8 cellular contexts compared by ENCODE assay signal in the genomic region with DNA sequence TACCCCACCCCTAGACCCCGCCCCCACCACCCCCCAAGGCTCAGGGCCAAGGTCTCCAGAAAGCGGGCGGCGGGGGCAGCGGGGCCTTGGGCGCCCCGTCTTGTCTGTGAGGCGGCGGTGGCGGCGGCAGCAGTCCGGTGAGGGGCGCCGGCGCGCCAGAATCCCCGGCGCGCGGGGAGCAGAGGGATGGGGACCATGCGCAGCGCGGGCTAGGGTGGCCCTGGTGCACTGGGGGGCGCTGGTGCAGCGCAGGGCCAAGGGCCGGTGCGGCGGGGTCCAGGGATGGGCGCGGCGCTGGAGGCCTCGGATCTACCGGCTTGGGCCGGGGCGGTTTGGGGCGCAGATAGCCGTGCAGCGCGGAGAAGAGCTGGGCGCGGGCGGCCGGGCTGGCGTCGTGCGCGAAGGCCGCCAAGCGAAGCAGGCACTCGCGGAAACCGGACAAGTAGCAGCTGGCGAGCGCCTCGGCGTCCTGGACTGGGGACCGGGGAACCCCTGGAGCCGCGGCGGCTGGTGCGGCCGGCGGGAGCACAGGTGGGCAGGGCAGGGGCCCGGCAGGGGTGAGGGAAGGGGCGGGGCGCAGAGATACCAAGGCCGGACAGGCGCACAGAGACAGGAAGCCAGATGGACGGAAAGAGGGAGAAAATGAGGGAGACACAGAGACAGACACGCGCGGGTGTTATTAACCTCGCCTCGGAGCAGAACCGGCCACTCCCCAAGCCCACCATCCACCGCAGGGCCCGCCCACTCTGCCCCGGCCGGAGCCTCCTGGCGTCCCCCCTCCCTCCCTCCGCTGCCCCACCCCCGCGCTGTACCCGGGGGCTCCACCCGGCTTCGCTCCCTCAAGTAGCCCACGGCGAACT. TPM values are rescaled to one million over a fixed set of nuclear protein-coding genes. Genes with fewer than 3 reads are reported as not detected.
DNase-seq lines count a peak whose midpoint lies in the region; ATAC-seq and TF ChIP-seq lines count a peak whose summit lies in the region.

No MANE protein-coding gene starts in this region.

- no peak overlapping the region for H3K27ac Mint-ChIP-seq in activated CD4-positive, alpha-beta T cell treated with anti-CD3 and anti-CD28 coated beads, Interleukin-2, amount 10 ng/mL, durations not matched to agents 24 days and 14 days

- peaks cover 51% of the 10 kb centered on the region for H3K27me3 Mint-ChIP-seq in activated CD4-positive, alpha-beta T cell treated with anti-CD3 and anti-CD28 coated beads, Interleukin-2, amount 10 ng/mL, durations not matched to agents 24 days and 14 days

- H3F3A ChIP-seq in MM.1S (ENCODE audit: insufficient read depth, low read length): peaks cover 51% of the 10 kb centered on the region

- peak overlapping the region; percentile 57 for H2AFZ ChIP-seq in MM.1S (ENCODE audit: low read length)

- H3K4me1 ChIP-seq in MM.1S (ENCODE audit: low read length): peaks cover 19% of the 10 kb centered on the region
- peaks cover 85% of the 10 kb centered on the region for H3K4me1 ChIP-seq in suprapubic skin

- peaks cover 8% of the 10 kb centered on the region for H3K36me3 Mint-ChIP-seq in activated CD4-positive, alpha-beta T cell treated with anti-CD3 and anti-CD28 coated beads, Interleukin-2, amount 10 ng/mL, durations not matched to agents 24 days and 14 days (ENCODE audit: low read depth)

- TF ChIP-seq CTCF in AG09309 (IDR thresholded peaks at IDR 0.05; ENCODE audit: control insufficient read depth, insufficient read depth, low read depth, low read length, missing control alignments) (peak; percentile 48), MM.1S (IDR thresholded peaks at IDR 0.05; ENCODE audit: low read length) (peak; percentile 56), suprapubic skin (IDR thresholded peaks at IDR 0.05) (peak; percentile 8 to 31)

- H3K27ac ChIP-seq in MM.1S (ENCODE audit: low read length) (no peak overlapping the region), suprapubic skin (no peak overlapping the region)

- intact Hi-C loops in activated CD4-positive, alpha-beta T cell treated with anti-CD3 and anti-CD28 coated beads, Interleukin-2, amount 10 ng/mL, durations not matched to agents 24 days and 14 days (cut with micrococcal nuclease): loop anchor here (2.0 to 10.0 kb wide), 4 partner anchors 127 to 434 kb away; a partner anchor contains a TSS

- 0% methylated on average over 32 of the region's 88 CpGs for WGBS in suprapubic skin

- no peak overlapping the region; the same call in 1 of the 2 replicates for H3K9ac ChIP-seq in MM.1S (ENCODE audit: low read length)

- H3K9me3 Mint-ChIP-seq in activated CD4-positive, alpha-beta T cell treated with anti-CD3 and anti-CD28 coated beads, Interleukin-2, amount 10 ng/mL, durations not matched to agents 24 days and 14 days: no peaks in the 10 kb centered on the region

- H3K9me3 ChIP-seq in MM.1S (replicated peaks; ENCODE audit: insufficient read depth, low read length): no peaks in the 10 kb centered on the region
- no peaks in the 10 kb centered on the region for H3K9me3 ChIP-seq in suprapubic skin

- no peak for TF ChIP-seq POLR2A in erythroblast (IDR thresholded peaks at IDR 0.05; ENCODE audit: low read length)
- TF ChIP-seq POLR2A in suprapubic skin (IDR thresholded peaks at IDR 0.05): no peak

- no peak for TF ChIP-seq EP300 in suprapubic skin (IDR thresholded peaks at IDR 0.05)

- no peaks in the 10 kb centered on the region for H3K9me2 ChIP-seq in MM.1S (replicated peaks; ENCODE audit: insufficient read depth, low read length)

- no peak for DNase-seq in AG09309 (ENCODE audit: low read depth)
- peak; percentile 62 for DNase-seq in MM.1S
- peak; percentile 86 for DNase-seq in activated CD4-positive, alpha-beta T cell treated with anti-CD3 and anti-CD28 coated beads, Interleukin-2, amount 10 ng/mL, durations not matched to agents 24 days and 14 days
- peak; percentile 79 to 81 for DNase-seq in erythroblast (lab: John Stamatoyannopoulos, UW)
- peak; percentile 58 for DNase-seq in middle frontal gyrus (ENCODE audit: extremely low spot score, low spot score)
- DNase-seq in suprapubic skin (ENCODE audit: low spot score in 2 of 2): no peak

- peak overlapping the region; percentile 91 for H3K4me3 Mint-ChIP-seq in activated CD4-positive, alpha-beta T cell treated with anti-CD3 and anti-CD28 coated beads, Interleukin-2, amount 10 ng/mL, durations not matched to agents 24 days and 14 days

- peaks cover 71% of the 10 kb centered on the region for H3K4me1 Mint-ChIP-seq in activated CD4-positive, alpha-beta T cell treated with anti-CD3 and anti-CD28 coated beads, Interleukin-2, amount 10 ng/mL, durations not matched to agents 24 days and 14 days

- H4K20me1 ChIP-seq in MM.1S (ENCODE audit: insufficient read depth, low read length): no peaks in the 10 kb centered on the region; the same call in 1 of the 2 replicates

- H3K79me2 ChIP-seq in MM.1S (ENCODE audit: low read length): no peaks in the 10 kb centered on the region

- no peaks in the 10 kb centered on the region for H3K36me3 ChIP-seq in MM.1S (replicated peaks; ENCODE audit: insufficient read depth, low read length)
- no peaks in the 10 kb centered on the region for H3K36me3 ChIP-seq in suprapubic skin

- H3K4me2 ChIP-seq in MM.1S (ENCODE audit: low read depth, low read length): peak overlapping the region; percentile 100

- peaks cover 36% of the 10 kb centered on the region for H3K27me3 ChIP-seq in MM.1S (replicated peaks; ENCODE audit: insufficient read depth, low read length)
- peaks cover 24% of the 10 kb centered on the region for H3K27me3 ChIP-seq in suprapubic skin

- H3K4me3 ChIP-seq in AG09309 (ENCODE audit: control insufficient read depth, low read depth, low read length) (peak overlapping the region; percentile 65), MM.1S (ENCODE audit: low read length) (peak overlapping the region; percentile 84), suprapubic skin (peak overlapping the region; percentile 74)

- ATAC-seq in GM18498 (IDR thresholded peaks at IDR 0.05; ENCODE audit: unreplicated experiment) (peak; percentile 28), HG02571 (IDR thresholded peaks at IDR 0.05; ENCODE audit: unreplicated experiment) (no peak)

RNA-seq across cellular contexts. Expression of a gene that starts 2.1 kb away (rescaled TPM):
- total RNA-seq in activated CD4-positive, alpha-beta T cell treated with anti-CD3 and anti-CD28 coated beads, Interleukin-2, amount 10 ng/mL, durations not matched to agents 24 days and 14 days: 1.5 and 2.1 TPM in 2 replicates
- total RNA-seq in suprapubic skin: not detected

RNA-seq across cellular contexts. Expression of a gene that starts 3.4 kb away (rescaled TPM):
- not detected in 2 replicates for total RNA-seq in activated CD4-positive, alpha-beta T cell treated with anti-CD3 and anti-CD28 coated beads, Interleukin-2, amount 10 ng/mL, durations not matched to agents 24 days and 14 days
- total RNA-seq in suprapubic skin: 10 to 100 TPM; 44.5 to 95.3 (median 69.9) TPM

RNA-seq across cellular contexts. Expression of a gene that starts 30.4 kb away (rescaled TPM):
- 39.4 and 41.7 TPM in 2 replicates for total RNA-seq in activated CD4-positive, alpha-beta T cell treated with anti-CD3 and anti-CD28 coated beads, Interleukin-2, amount 10 ng/mL, durations not matched to agents 24 days and 14 days
- 100 to 1,000 TPM; 272 to 655 (median 330) TPM for total RNA-seq in suprapubic skin

RNA-seq across cellular contexts. Expression of a gene that starts 34.2 kb away (rescaled TPM):
- 0.77 and 0.88 TPM in 2 replicates for total RNA-seq in activated CD4-positive, alpha-beta T cell treated with anti-CD3 and anti-CD28 coated beads, Interleukin-2, amount 10 ng/mL, durations not matched to agents 24 days and 14 days
- 100 to 1,000 TPM in 3 of 4 donors, 10 to 100 TPM in 1; 91.4 to 150 (median 119) TPM for total RNA-seq in suprapubic skin

RNA-seq across cellular contexts. Expression of a gene that starts 41.0 kb away (rescaled TPM):
- 45.1 and 49.6 TPM in 2 replicates for total RNA-seq in activated CD4-positive, alpha-beta T cell treated with anti-CD3 and anti-CD28 coated beads, Interleukin-2, amount 10 ng/mL, durations not matched to agents 24 days and 14 days
- total RNA-seq in suprapubic skin: 10 to 100 TPM; 41.2 to 64.3 (median 52.8) TPM

Comparison
In these comparisons a context has a peak if more than half of its experiments do, and no peak if none do; other contexts are left out.
1. DNase-seq: peak in MM.1S (single experiment), activated CD4-positive, alpha-beta T cell treated with anti-CD3 and anti-CD28 coated beads, Interleukin-2, amount 10 ng/mL, durations not matched to agents 24 days and 14 days (single experiment), erythroblast (2 of 2) and middle frontal gyrus (single experiment); none in AG09309 (single experiment) and suprapubic skin (0 of 2).
2. RNA of a gene that starts 3.4 kb away (total RNA-seq): 44.5 to 95.3 TPM in suprapubic skin; not detected in activated CD4-positive, alpha-beta T cell treated with anti-CD3 and anti-CD28 coated beads, Interleukin-2, amount 10 ng/mL, durations not matched to agents 24 days and 14 days; every median in the first group is over 10 times any median in the second.
3. Peak in every context shown above with its lines, with median percentiles within 50 percentile points of each other: H3K4me3 ChIP-seq and CTCF ChIP-seq.